1 cellular context compared by ENCODE assay signal in genomic region chr6:166998256-166999144, GRCh38.
A peak's percentile ranks its signal among the peaks of the same experiment; 100 is the strongest.
TF ChIP-seq lines count a peak whose summit lies in the region.

No MANE protein-coding gene starts in this region.

TF ChIP-seq in GM12878, 131 proteins besides CTCF, POLR2A, EP300 and RAD21 (continued from another document):
- TF ChIP-seq, protein P1, sequence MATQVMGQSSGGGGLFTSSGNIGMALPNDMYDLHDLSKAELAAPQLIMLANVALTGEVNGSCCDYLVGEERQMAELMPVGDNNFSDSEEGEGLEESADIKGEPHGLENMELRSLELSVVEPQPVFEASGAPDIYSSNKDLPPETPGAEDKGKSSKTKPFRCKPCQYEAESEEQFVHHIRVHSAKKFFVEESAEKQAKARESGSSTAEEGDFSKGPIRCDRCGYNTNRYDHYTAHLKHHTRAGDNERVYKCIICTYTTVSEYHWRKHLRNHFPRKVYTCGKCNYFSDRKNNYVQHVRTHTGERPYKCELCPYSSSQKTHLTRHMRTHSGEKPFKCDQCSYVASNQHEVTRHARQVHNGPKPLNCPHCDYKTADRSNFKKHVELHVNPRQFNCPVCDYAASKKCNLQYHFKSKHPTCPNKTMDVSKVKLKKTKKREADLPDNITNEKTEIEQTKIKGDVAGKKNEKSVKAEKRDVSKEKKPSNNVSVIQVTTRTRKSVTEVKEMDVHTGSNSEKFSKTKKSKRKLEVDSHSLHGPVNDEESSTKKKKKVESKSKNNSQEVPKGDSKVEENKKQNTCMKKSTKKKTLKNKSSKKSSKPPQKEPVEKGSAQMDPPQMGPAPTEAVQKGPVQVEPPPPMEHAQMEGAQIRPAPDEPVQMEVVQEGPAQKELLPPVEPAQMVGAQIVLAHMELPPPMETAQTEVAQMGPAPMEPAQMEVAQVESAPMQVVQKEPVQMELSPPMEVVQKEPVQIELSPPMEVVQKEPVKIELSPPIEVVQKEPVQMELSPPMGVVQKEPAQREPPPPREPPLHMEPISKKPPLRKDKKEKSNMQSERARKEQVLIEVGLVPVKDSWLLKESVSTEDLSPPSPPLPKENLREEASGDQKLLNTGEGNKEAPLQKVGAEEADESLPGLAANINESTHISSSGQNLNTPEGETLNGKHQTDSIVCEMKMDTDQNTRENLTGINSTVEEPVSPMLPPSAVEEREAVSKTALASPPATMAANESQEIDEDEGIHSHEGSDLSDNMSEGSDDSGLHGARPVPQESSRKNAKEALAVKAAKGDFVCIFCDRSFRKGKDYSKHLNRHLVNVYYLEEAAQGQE (IDR thresholded peaks at IDR 0.05; ENCODE audit: low read depth, low read length): 0 out of 2 replicates have a peak, but pooled peaks have one; percentile 13
- peak; percentile 88; the same call in 1 of the 2 replicates for TF ChIP-seq HDAC2 (IDR thresholded peaks at IDR 0.05)
- TF ChIP-seq, protein P2, sequence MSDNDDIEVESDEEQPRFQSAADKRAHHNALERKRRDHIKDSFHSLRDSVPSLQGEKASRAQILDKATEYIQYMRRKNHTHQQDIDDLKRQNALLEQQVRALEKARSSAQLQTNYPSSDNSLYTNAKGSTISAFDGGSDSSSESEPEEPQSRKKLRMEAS (IDR thresholded peaks at IDR 0.05; ENCODE audit: low read depth, low read length): peak; percentile 84
TF ChIP-seq in GM12878: peak in this region for 14.
